In the genomic region with DNA sequence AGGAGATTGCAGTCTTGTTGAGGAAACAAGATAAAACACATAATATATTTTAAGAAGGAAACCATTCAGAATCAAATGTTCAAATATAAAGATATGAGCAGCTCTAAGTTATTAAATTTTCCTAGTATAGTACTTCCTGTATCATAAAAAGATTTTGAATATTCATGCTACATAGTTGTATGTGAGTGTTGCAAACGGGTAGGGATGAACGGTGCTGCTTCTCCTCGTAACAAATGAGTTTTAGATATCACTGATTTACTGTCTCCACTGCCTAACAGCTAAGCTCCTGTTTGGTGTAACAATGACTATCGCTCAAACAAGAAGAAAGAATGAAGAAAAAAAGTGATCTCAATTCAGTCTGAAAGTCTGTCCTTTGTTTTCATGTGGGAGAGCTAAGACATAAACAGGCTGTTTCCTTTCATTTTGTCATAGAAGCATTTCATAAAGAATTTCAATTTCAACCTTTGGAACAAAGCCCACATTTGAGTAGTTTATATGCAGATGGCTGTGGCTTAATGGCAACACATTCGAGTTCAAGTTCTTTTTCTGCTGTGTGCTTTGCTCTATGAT, we compare ENCODE assay signal across 14 cellular contexts. TPM values are rescaled to one million over a fixed set of nuclear protein-coding genes. Genes with fewer than 3 reads are reported as not detected.
DNase-seq lines count a peak whose midpoint lies in the region; ATAC-seq and TF ChIP-seq lines count a peak whose summit lies in the region.
"Had no signal": no experiment of that assay in that cellular context is flagged by ENCODE, and none has a peak within 500 bp of the region (broad histone marks: within the 10 kb centered on the region; RNA-seq: fewer than 3 reads in every experiment).

No MANE protein-coding gene starts in this region.

- peak overlapping the region; percentile 56 for H3K4me3 Mint-ChIP-seq in activated CD4-positive, alpha-beta T cell treated with anti-CD3 and anti-CD28 coated beads, Interleukin-2, amount 10 ng/mL, durations not matched to agents 24 days and 14 days
- peak overlapping the region; percentile 33 for H3K4me3 Mint-ChIP-seq in activated naive CD8-positive, alpha-beta T cell treated with anti-CD3 and anti-CD28 coated beads, Interleukin-2, amount 10 ng/mL, durations not matched to agents 7 days and 5 days
- H3K4me3 Mint-ChIP-seq: activated B cell treated with CpG ODN at 0.5 μM for 24 hours had no signal

- H3K9me3 Mint-ChIP-seq in activated CD4-positive, alpha-beta T cell treated with anti-CD3 and anti-CD28 coated beads, Interleukin-2, amount 10 ng/mL, durations not matched to agents 24 days and 14 days = peaks cover 18% of the 10 kb centered on the region
- peaks cover 10% of the 10 kb centered on the region for H3K9me3 Mint-ChIP-seq in activated naive CD8-positive, alpha-beta T cell treated with anti-CD3 and anti-CD28 coated beads, Interleukin-2, amount 10 ng/mL, durations not matched to agents 7 days and 5 days

- H3K27me3 Mint-ChIP-seq in activated CD4-positive, alpha-beta T cell treated with anti-CD3 and anti-CD28 coated beads, Interleukin-2, amount 10 ng/mL, durations not matched to agents 24 days and 14 days = no peaks in the 10 kb centered on the region
- H3K27me3 Mint-ChIP-seq in activated naive CD8-positive, alpha-beta T cell treated with anti-CD3 and anti-CD28 coated beads, Interleukin-2, amount 10 ng/mL, durations not matched to agents 7 days and 5 days = no peaks in the 10 kb centered on the region
- H3K27me3 Mint-ChIP-seq: activated B cell treated with CpG ODN at 0.5 μM for 24 hours had no signal

- CTCF ChIA-PET in HEK293T (lab: Yijun Ruan, JAX) = no interaction called here

- H3K27ac ChIP-seq in stomach smooth muscle (ENCODE audit: low read length) = no peak overlapping the region
- H3K27ac ChIP-seq: RWPE1 had no signal

- H3K4me3 ChIP-seq in stomach smooth muscle (ENCODE audit: low read length in 2 of 2) = peak overlapping the region; percentile 4 to 62

- H3K27me3 ChIP-seq in stomach smooth muscle (ENCODE audit: control insufficient read depth in 1 of 2, insufficient read depth in 2 of 2, low read length in 2 of 2) = no peaks in the 10 kb centered on the region

- H3K4me1 ChIP-seq in stomach smooth muscle (ENCODE audit: control insufficient read depth, insufficient read depth, low read length) = no peaks in the 10 kb centered on the region

- no peak for ATAC-seq in activated naive CD8-positive, alpha-beta T cell treated with anti-CD3 and anti-CD28 coated beads, Interleukin-2, amount 10 ng/mL, durations not matched to agents 7 days and 5 days (ENCODE audit: low read depth)
- no peak for ATAC-seq in HG02938 (IDR thresholded peaks at IDR 0.05; ENCODE audit: unreplicated experiment)

- H3K36me3 Mint-ChIP-seq in activated CD4-positive, alpha-beta T cell treated with anti-CD3 and anti-CD28 coated beads, Interleukin-2, amount 10 ng/mL, durations not matched to agents 24 days and 14 days (ENCODE audit: low read depth) = peaks cover 59% of the 10 kb centered on the region
- peaks cover 49% of the 10 kb centered on the region for H3K36me3 Mint-ChIP-seq in activated naive CD8-positive, alpha-beta T cell treated with anti-CD3 and anti-CD28 coated beads, Interleukin-2, amount 10 ng/mL, durations not matched to agents 7 days and 5 days

- H3K9ac ChIP-seq in stomach smooth muscle (ENCODE audit: low read length in 2 of 2) = peak overlapping the region in 1 of 2 donors; percentile 49

- peaks cover 2 to 5% of the 10 kb centered on the region in 2 donors for H3K9me3 ChIP-seq in stomach smooth muscle (ENCODE audit: control insufficient read depth in 2 of 2, low read length in 2 of 2)

- H3K4me1 Mint-ChIP-seq in activated CD4-positive, alpha-beta T cell treated with anti-CD3 and anti-CD28 coated beads, Interleukin-2, amount 10 ng/mL, durations not matched to agents 24 days and 14 days = peaks cover 21% of the 10 kb centered on the region
- peaks cover 30% of the 10 kb centered on the region for H3K4me1 Mint-ChIP-seq in activated naive CD8-positive, alpha-beta T cell treated with anti-CD3 and anti-CD28 coated beads, Interleukin-2, amount 10 ng/mL, durations not matched to agents 7 days and 5 days

- DNase-seq in activated CD4-positive, alpha-beta T cell treated with anti-CD3 and anti-CD28 coated beads, Interleukin-2, amount 10 ng/mL, durations not matched to agents 24 days and 14 days = no peak
- no peak for DNase-seq in activated CD4-positive, alpha-beta T cell treated with anti-CD3 and anti-CD28 coated beads, Interleukin-2, amount 50 U/mL, for 4 hours
- DNase-seq in activated naive CD8-positive, alpha-beta T cell treated with anti-CD3 and anti-CD28 coated beads, Interleukin-2, amount 10 ng/mL, durations not matched to agents 7 days and 5 days = no peak
- peak; percentile 72 for DNase-seq in iris pigment epithelial cell (ENCODE audit: low read depth)
- no peak for DNase-seq in HEK293T (ENCODE audit: extremely low spot score)
- DNase-seq in activated effector memory CD4-positive, alpha-beta T cell treated with Interleukin-2 at 50 U/mL for 16 hours = no peak
- DNase-seq: activated B cell treated with CpG ODN at 0.5 μM for 24 hours; GDM1; KBM-7; NCI-H2081 treated with DMSO at 0.1 percent for 48 hours; stimulated activated CD4-positive, alpha-beta T cell treated with anti-CD3 and anti-CD28 coated beads, Interleukin-12 subunit alpha, Interleukin-12 subunit beta, amount 100 ng/mL, for 4 hours had no signal

- peak overlapping the region; percentile 65 for H3K27ac Mint-ChIP-seq in activated CD4-positive, alpha-beta T cell treated with anti-CD3 and anti-CD28 coated beads, Interleukin-2, amount 10 ng/mL, durations not matched to agents 24 days and 14 days
- peak overlapping the region; percentile 49 for H3K27ac Mint-ChIP-seq in activated naive CD8-positive, alpha-beta T cell treated with anti-CD3 and anti-CD28 coated beads, Interleukin-2, amount 10 ng/mL, durations not matched to agents 7 days and 5 days
- H3K27ac Mint-ChIP-seq: activated B cell treated with CpG ODN at 0.5 μM for 24 hours had no signal

- peaks cover 0 to 6% of the 10 kb centered on the region in 2 donors for H3K36me3 ChIP-seq in stomach smooth muscle (ENCODE audit: control insufficient read depth in 2 of 2, insufficient read depth in 2 of 2, low read length in 2 of 2)

- intact Hi-C loops in activated CD4-positive, alpha-beta T cell treated with anti-CD3 and anti-CD28 coated beads, Interleukin-2, amount 10 ng/mL, durations not matched to agents 24 days and 14 days (cut with micrococcal nuclease) = no loop called here

- POLR2A ChIA-PET in activated naive CD8-positive, alpha-beta T cell treated with anti-CD3 and anti-CD28 coated beads, Interleukin-2, amount 10 ng/mL, durations not matched to agents 7 days and 5 days (lab: Charles Lee) = interaction anchor here (0.9 kb wide), 1 partner anchor 116 kb away, joined by 3 read pairs; no protein-coding TSS in a partner anchor
- POLR2A ChIA-PET in HEK293T (lab: Yijun Ruan, JAX) = no interaction called here

TF ChIP-seq in HEK293T, 16 proteins besides CTCF, POLR2A, EP300 and RAD21:
- TF ChIP-seq FOXA1 (IDR thresholded peaks at IDR 0.05) = no peak
- TF ChIP-seq SUZ12 (IDR thresholded peaks at IDR 0.05) = no peak
- no peak for TF ChIP-seq ARNT (IDR thresholded peaks at IDR 0.05)
- no peak for TF ChIP-seq TARDBP (IDR thresholded peaks at IDR 0.05)
- no peak for TF ChIP-seq SP1 (IDR thresholded peaks at IDR 0.05)
- TF ChIP-seq ELF4 (IDR thresholded peaks at IDR 0.05) = no peak
- TF ChIP-seq BHLHE40 (IDR thresholded peaks at IDR 0.05; ENCODE audit: borderline replicate concordance) = no peak
- TF ChIP-seq, protein P1, sequence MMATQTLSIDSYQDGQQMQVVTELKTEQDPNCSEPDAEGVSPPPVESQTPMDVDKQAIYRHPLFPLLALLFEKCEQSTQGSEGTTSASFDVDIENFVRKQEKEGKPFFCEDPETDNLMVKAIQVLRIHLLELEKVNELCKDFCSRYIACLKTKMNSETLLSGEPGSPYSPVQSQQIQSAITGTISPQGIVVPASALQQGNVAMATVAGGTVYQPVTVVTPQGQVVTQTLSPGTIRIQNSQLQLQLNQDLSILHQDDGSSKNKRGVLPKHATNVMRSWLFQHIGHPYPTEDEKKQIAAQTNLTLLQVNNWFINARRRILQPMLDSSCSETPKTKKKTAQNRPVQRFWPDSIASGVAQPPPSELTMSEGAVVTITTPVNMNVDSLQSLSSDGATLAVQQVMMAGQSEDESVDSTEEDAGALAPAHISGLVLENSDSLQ (IDR thresholded peaks at IDR 0.05) = no peak
- TF ChIP-seq FOXM1 (IDR thresholded peaks at IDR 0.05; ENCODE audit: borderline replicate concordance) = no peak
- no peak for TF ChIP-seq L3MBTL2 (conservative IDR thresholded peaks at IDR 0.05)
- no peak for TF ChIP-seq LEF1 (IDR thresholded peaks at IDR 0.05; ENCODE audit: borderline replicate concordance)
- TF ChIP-seq ZNF384 (IDR thresholded peaks at IDR 0.05) = no peak
- TF ChIP-seq NFRKB (IDR thresholded peaks at IDR 0.05) = no peak
- no peak for TF ChIP-seq CTBP1 (IDR thresholded peaks at IDR 0.05; ENCODE audit: borderline replicate concordance)

RNA-seq across cellular contexts. Expression of gene RTRAF, which starts 26.1 kb away (rescaled TPM):
- 226 and 229 TPM in 2 replicates for total RNA-seq in activated CD4-positive, alpha-beta T cell treated with anti-CD3 and anti-CD28 coated beads, Interleukin-2, amount 10 ng/mL, durations not matched to agents 24 days and 14 days
- total RNA-seq in activated naive CD8-positive, alpha-beta T cell treated with anti-CD3 and anti-CD28 coated beads, Interleukin-2, amount 10 ng/mL, durations not matched to agents 7 days and 5 days = 100 to 1,000 TPM; 143 to 147 TPM
